20 cellular contexts compared by ENCODE assay signal in the genomic region with DNA sequence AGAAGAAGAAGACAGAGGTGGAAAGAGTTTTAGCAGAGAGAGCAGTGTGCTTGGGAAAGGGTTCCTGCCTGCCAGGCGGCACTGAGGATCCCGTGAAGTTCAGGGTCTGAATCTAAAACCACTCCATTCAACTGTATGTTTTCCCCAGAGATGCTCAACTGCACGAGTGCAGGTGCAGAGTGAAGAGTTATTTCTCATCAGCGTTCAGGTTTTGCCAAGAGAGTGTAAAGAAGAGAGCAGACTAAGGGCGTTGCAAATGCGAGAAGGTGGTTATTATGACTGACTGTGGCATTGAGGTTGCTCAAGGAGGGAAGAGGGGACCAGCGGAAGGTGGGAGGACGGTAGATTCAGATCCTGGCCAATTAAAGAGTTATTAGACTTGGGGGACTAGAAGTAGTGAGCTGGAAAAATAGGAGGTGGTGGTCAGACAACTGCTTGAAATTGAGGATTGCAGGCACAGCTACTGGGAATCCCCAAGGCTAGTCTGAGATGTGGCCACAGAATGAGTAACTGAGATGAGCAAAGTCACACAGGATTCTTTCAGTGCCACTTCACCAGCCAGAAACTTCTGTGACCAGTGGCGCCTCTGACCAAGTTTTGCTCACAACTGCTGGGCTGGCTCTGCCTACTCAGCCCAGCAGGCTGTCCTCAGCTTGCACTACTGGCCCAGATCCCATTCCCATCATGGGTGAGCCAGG. TPM values are rescaled to one million over a fixed set of nuclear protein-coding genes. Genes with fewer than 3 reads are reported as not detected.
DNase-seq lines count a peak whose midpoint lies in the region; ATAC-seq and TF ChIP-seq lines count a peak whose summit lies in the region.
"Had no signal": no experiment of that assay in that cellular context is flagged by ENCODE, and none has a peak within 500 bp of the region (broad histone marks: within the 10 kb centered on the region; RNA-seq: fewer than 3 reads in every experiment).

No MANE protein-coding gene starts in this region.

- no peak overlapping the region for H3K4me3 ChIP-seq in epithelial cell of esophagus (ENCODE audit: low read length)
- H3K4me3 ChIP-seq: A549, MG63, PC-9 had no signal

- peak; percentile 38 for DNase-seq in cardiac septum (ENCODE audit: low spot score)
- no peak for DNase-seq in Right ventricle myocardium superior
- DNase-seq in NCI-H2107 (lab: John Stamatoyannopoulos, UW), result peak; percentile 26
- DNase-seq in epithelial cell of esophagus (ENCODE audit: low read depth), result peak; percentile 17
- no peak for DNase-seq in NCI-H82 (lab: John Stamatoyannopoulos, UW)
- DNase-seq in HFFc6, result no peak
- DNase-seq in OCI-M1 (lab: John Stamatoyannopoulos, UW), result no peak
- DNase-seq: Caco-2, MG63, NCI-H1092 treated with DMSO at 0.1 percent for 48 hours, NCI-H187 treated with DMSO at 0.1 percent for 48 hours, NCI-H2227 treated with DMSO at 0.1 percent for 48 hours, NCI-H526, PC-9, SK-N-SH, T-helper 1 cell had no signal

- no peak overlapping the region for H3K4me3 Mint-ChIP-seq in HFFc6
- H3K4me3 Mint-ChIP-seq: CD14-positive monocyte had no signal

- H3K9me3 Mint-ChIP-seq in HFFc6, result peaks cover 29% of the 10 kb centered on the region

- TF ChIP-seq CTCF in epithelial cell of esophagus (IDR thresholded peaks at IDR 0.05; ENCODE audit: insufficient read depth, low read depth, low read length, missing control alignments) (no peak), HFFc6 (IDR thresholded peaks at IDR 0.05) (no peak)

- intact Hi-C loops in cardiac septum (cut with DNase I), result no loop called here
- intact Hi-C loops in Right ventricle myocardium superior (cut with DNase I), result no loop called here

- H3K4me1 Mint-ChIP-seq in HFFc6 (ENCODE audit: low read depth), result peaks cover 14% of the 10 kb centered on the region
- H3K4me1 Mint-ChIP-seq: CD14-positive monocyte had no signal

- H3K36me3 Mint-ChIP-seq in HFFc6 (ENCODE audit: low read depth), result no peaks in the 10 kb centered on the region; the same call in 1 of the 2 replicates
- H3K36me3 Mint-ChIP-seq: CD14-positive monocyte had no signal

- no peak for ATAC-seq in Right ventricle myocardium superior (ENCODE audit: poor library complexity)
- no peak for ATAC-seq in HG02973 (IDR thresholded peaks at IDR 0.05; ENCODE audit: unreplicated experiment)
- ATAC-seq: A549, HepG2 had no signal

- peaks cover 8% of the 10 kb centered on the region for H3K27me3 Mint-ChIP-seq in HFFc6 (ENCODE audit: insufficient read depth)

- no peak overlapping the region for H3K27ac Mint-ChIP-seq in HFFc6

RNA-seq across cellular contexts. Expression of a gene that starts 29.1 kb away (rescaled TPM):
- total RNA-seq in cardiac septum, result not detected
- total RNA-seq in Right ventricle myocardium superior, result not detected
- not detected for total RNA-seq in HFFc6 (2021; fragmentation: NEBNext Ultra II Directional; extraction: Animal tissue kit (Norgen Biotek cat#: 25700))
- total RNA-seq: Caco-2, HepG2, PC-9 had no signal

RNA-seq across cellular contexts. Expression of a gene that starts 51.4 kb away (rescaled TPM):
- total RNA-seq in cardiac septum (5.2 TPM), Right ventricle myocardium superior (5.1 TPM)
- 10 to 100 TPM in 4 of 6 experiments, 1 to 10 TPM in 2; 7.5 to 12.4 (median 10.4) TPM for total RNA-seq in HFFc6 (2021; fragmentation: NEBNext Ultra II Directional; extraction: Animal tissue kit (Norgen Biotek cat#: 25700))

Comparison
In these comparisons a context has a peak if more than half of its experiments do, and no peak if none do; other contexts are left out.
1. DNase-seq: peak in cardiac septum (single experiment), NCI-H2107 (single experiment) and epithelial cell of esophagus (single experiment); none in Right ventricle myocardium superior (single experiment), NCI-H82 (single experiment), HFFc6 (single experiment) and OCI-M1 (single experiment).